In genomic region chr7:130118801-130119200, GRCh38 we compare ENCODE assay signal across 9 cellular contexts.
"Had no signal": no experiment of that assay in that cellular context is flagged by ENCODE, and none has a peak within 500 bp of the region (broad histone marks: within the 10 kb centered on the region; RNA-seq: fewer than 3 reads in every experiment).

No MANE protein-coding gene starts in this region.

- H2AFZ ChIP-seq: GM23248 had no signal

- ATAC-seq: HCT116, HepG2 had no signal

- H3K27me3 Mint-ChIP-seq: IgD-negative memory B cell had no signal

- H3K9me3 Mint-ChIP-seq: HFFc6, IgD-negative memory B cell had no signal

- H3K9me3 ChIP-seq: HAP-1 had no signal

- H3K4me1 ChIP-seq: HAP-1 had no signal

- H3K9ac ChIP-seq: GM23248 had no signal

- FAIRE-seq: HepG2 had no signal

- H3K4me3 Mint-ChIP-seq: HFFc6, IgD-negative memory B cell had no signal

- H3K27ac ChIP-seq: GM23248, HL-60 had no signal

- DNase-seq: GM23248, GOT3, H7, HFFc6 had no signal

- H3K4me3 ChIP-seq: GM23248, HAP-1 had no signal

- H3K27ac Mint-ChIP-seq: HFFc6 had no signal
